8 cellular contexts compared by ENCODE assay signal in the genomic region with DNA sequence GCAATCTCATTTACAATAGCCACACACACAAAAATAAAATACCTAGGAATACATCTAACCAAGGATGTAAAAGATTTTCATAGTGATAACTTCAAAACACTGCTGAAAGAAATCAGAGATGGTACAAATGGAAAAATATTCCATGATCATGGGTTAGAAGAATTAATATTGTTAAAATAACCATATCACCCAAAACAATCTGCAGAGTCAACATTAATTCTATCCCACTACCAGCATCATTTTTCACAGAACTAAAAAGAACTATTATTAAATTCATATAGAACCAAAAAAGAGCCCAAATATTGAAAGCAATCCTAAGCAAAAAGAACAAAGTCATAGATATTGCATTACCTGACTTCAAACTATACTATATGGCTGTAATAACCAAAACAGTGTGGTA. TPM values are rescaled to one million over a fixed set of nuclear protein-coding genes. Genes with fewer than 3 reads are reported as not detected.
"Had no signal": no experiment of that assay in that cellular context is flagged by ENCODE, and none has a peak within 500 bp of the region (broad histone marks: within the 10 kb centered on the region; RNA-seq: fewer than 3 reads in every experiment).

No MANE protein-coding gene starts in this region.

- FAIRE-seq: GM12878, GM12891, GM12892, GM18507, GM19239 had no signal

- H3K4me3 ChIP-seq: GM12878 had no signal

- DNase-seq: GDM1, GF-D8 had no signal

- ATAC-seq: GM12878 had no signal

RNA-seq across cellular contexts. Expression of gene ZNF385B, which starts 50.4 kb away (rescaled TPM):
- total RNA-seq: G401, GM12878 had no signal
- polyA plus RNA-seq: GM12878 had no signal
